Comparison of ENCODE assay signal across 8 cellular contexts in the genomic region with DNA sequence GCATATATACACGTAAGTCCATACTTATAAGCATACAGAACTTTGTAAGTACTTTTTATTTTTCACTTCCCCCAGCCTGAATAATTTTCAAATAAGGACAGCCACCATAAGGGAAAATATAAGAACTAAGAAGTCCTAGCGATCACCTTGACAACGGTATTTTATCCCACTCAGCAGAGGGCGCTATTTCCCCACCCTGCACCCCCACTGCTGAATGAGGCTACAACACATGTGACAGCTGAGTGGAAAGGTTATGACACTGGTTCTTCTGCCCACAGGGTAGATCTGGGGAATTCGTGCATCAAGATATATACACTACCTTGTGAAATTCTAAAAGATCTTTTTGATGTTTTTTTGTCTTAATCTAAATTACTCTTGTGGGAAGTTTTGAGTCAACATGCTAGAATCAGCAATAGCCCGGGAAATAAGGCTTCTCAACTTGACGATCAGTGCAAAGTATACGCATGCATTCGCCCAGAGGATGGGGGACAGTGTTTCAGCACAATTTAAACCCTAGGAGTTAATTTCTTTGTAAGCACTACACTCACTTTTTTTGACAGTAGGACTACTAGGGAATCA.
DNase-seq lines count a peak whose midpoint lies in the region; ATAC-seq and TF ChIP-seq lines count a peak whose summit lies in the region.

No MANE protein-coding gene starts in this region.

- no peak overlapping the region for H2AFZ ChIP-seq in OCI-LY3 (ENCODE audit: low read depth, low read length)

- H3K4me3 Mint-ChIP-seq in activated T-cell treated with anti-CD3 and anti-CD28 coated beads, Interleukin-2, amount 50 U/mL, for 24 hours = no peak overlapping the region

- no peak overlapping the region for H3K27ac Mint-ChIP-seq in activated T-cell treated with anti-CD3 and anti-CD28 coated beads, Interleukin-2, amount 50 U/mL, for 24 hours

- H3K36me3 ChIP-seq in OCI-LY3 (replicated peaks; ENCODE audit: low read depth, low read length) = no peaks in the 10 kb centered on the region

- intact Hi-C loops in Right ventricle myocardium inferior (cut with DNase I) = loop anchor here (5.0 to 10.0 kb wide), 3 partner anchors 151 to 246 kb away; a partner anchor contains a TSS
- intact Hi-C loops in cardiac septum (cut with DNase I) = loop anchor here (5.0 kb wide), 2 partner anchors 151 to 246 kb away; a partner anchor contains a TSS

- peaks cover 2% of the 10 kb centered on the region for H3K4me1 Mint-ChIP-seq in activated T-cell treated with anti-CD3 and anti-CD28 coated beads, Interleukin-2, amount 50 U/mL, for 24 hours (ENCODE audit: low read depth)

- ATAC-seq in Right ventricle myocardium inferior = peak; percentile 78
- peak; percentile 59 for ATAC-seq in HG03060 (IDR thresholded peaks at IDR 0.05; ENCODE audit: low read depth, unreplicated experiment)
- no peak for ATAC-seq in GM19324 (IDR thresholded peaks at IDR 0.05; ENCODE audit: low FRiP score, unreplicated experiment)

- no peak overlapping the region for H3K27ac ChIP-seq in OCI-LY3 (ENCODE audit: low read length)

- H4K20me1 ChIP-seq in OCI-LY3 (ENCODE audit: insufficient read depth, low read length) = no peaks in the 10 kb centered on the region

- TF ChIP-seq CTCF in OCI-LY3 (IDR thresholded peaks at IDR 0.05; ENCODE audit: low read depth, low read length) = peak; percentile 91
- peak; percentile 70 for TF ChIP-seq CTCF in foreskin fibroblast (IDR thresholded peaks at IDR 0.05; ENCODE audit: low read depth, low read length)

- no peaks in the 10 kb centered on the region for H3K79me2 ChIP-seq in OCI-LY3 (ENCODE audit: low read length)

- H3K4me2 ChIP-seq in OCI-LY3 (ENCODE audit: low read length) = peak overlapping the region; percentile 25; the same call in 1 of the 2 replicates

- H3K36me3 Mint-ChIP-seq in activated T-cell treated with anti-CD3 and anti-CD28 coated beads, Interleukin-2, amount 50 U/mL, for 24 hours (ENCODE audit: low read depth) = no peaks in the 10 kb centered on the region

- H3K4me1 ChIP-seq in OCI-LY3 (ENCODE audit: low read length) = peaks cover 18% of the 10 kb centered on the region

- DNase-seq in Right ventricle myocardium inferior (ENCODE audit: missing footprints) (peak; percentile 68), cardiac septum (ENCODE audit: low spot score) (no peak), foreskin fibroblast (peak in 1 of 2 donors; percentile 68), retina (peak; percentile 40)
- peak; percentile 68 for DNase-seq in activated T-cell treated with anti-CD3 and anti-CD28 coated beads, Interleukin-2, amount 50 U/mL, for 24 hours

- H3K4me3 ChIP-seq in OCI-LY3 (ENCODE audit: low read length) (no peak overlapping the region), foreskin fibroblast (ENCODE audit: low read depth in 1 of 2, low read length in 2 of 2) (no peak overlapping the region)

- no peaks in the 10 kb centered on the region for H3K9me3 Mint-ChIP-seq in activated T-cell treated with anti-CD3 and anti-CD28 coated beads, Interleukin-2, amount 50 U/mL, for 24 hours

- H3K27me3 Mint-ChIP-seq in activated T-cell treated with anti-CD3 and anti-CD28 coated beads, Interleukin-2, amount 50 U/mL, for 24 hours = peaks cover 13% of the 10 kb centered on the region

- peaks cover 22% of the 10 kb centered on the region for H3K27me3 ChIP-seq in OCI-LY3 (ENCODE audit: low read depth, low read length)

- no peaks in the 10 kb centered on the region for H3K9me3 ChIP-seq in OCI-LY3 (ENCODE audit: insufficient read depth, low read length)

- H3K9ac ChIP-seq in OCI-LY3 (ENCODE audit: low read length) = no peak overlapping the region
